13 cellular contexts compared by ENCODE assay signal in the genomic region with DNA sequence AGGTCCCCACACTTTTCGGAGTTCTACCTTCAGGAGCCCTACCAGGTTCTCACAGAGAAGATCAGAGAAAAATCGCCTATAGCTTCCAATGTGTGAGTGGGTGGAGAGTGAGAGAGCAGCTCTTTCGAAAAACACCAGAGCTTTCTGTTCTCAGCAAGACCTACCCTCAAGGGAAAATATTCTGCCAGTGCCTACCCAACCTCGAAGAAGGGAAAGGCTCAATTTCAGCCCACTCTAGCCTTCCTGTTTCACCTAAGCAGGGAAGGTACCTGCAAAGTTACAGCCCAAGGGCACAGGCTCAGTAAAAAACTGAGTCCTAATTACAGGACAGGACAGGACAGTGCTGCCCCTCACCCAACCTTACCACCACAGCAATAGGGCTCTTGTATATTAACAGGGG.
DNase-seq lines count a peak whose midpoint lies in the region; ATAC-seq lines count a peak whose summit lies in the region.
"Had no signal": no experiment of that assay in that cellular context is flagged by ENCODE, and none has a peak within 500 bp of the region (broad histone marks: within the 10 kb centered on the region; RNA-seq: fewer than 3 reads in every experiment).

No MANE protein-coding gene starts in this region.

- CTCF ChIA-PET in activated CD8-positive, alpha-beta T cell treated with anti-CD3 and anti-CD28 coated beads, Interleukin-2, amount 10 ng/mL, durations not matched to agents 7 days and 5 days (lab: Charles Lee), result no interaction called here

- no peak overlapping the region for H3K27ac Mint-ChIP-seq in stimulated activated naive B cell treated with anti-CD40 and anti-IgM and Interleukin-4, amounts not matched to agents 10 μg/mL and 1 μg/mL and 100 μg/mL, for 72 hours
- H3K27ac Mint-ChIP-seq in activated CD8-positive, alpha-beta T cell treated with anti-CD3 and anti-CD28 coated beads, Interleukin-2, amount 10 ng/mL, durations not matched to agents 7 days and 5 days, result no peak overlapping the region
- H3K27ac Mint-ChIP-seq: CD8-positive, alpha-beta memory T cell; dendritic cell treated with granulocyte-macrophage colony-stimulating factor and Interleukin-4, amounts not matched to agents 40 ng/mL and 50 ng/mL, for 4 days; HFFc6 had no signal

- no peaks in the 10 kb centered on the region for H3K9me3 Mint-ChIP-seq in stimulated activated naive B cell treated with anti-CD40 and anti-IgM and Interleukin-4, amounts not matched to agents 10 μg/mL and 1 μg/mL and 100 μg/mL, for 72 hours
- no peaks in the 10 kb centered on the region for H3K9me3 Mint-ChIP-seq in activated CD8-positive, alpha-beta T cell treated with anti-CD3 and anti-CD28 coated beads, Interleukin-2, amount 10 ng/mL, durations not matched to agents 7 days and 5 days (ENCODE audit: insufficient read depth)
- H3K9me3 Mint-ChIP-seq: dendritic cell treated with granulocyte-macrophage colony-stimulating factor and Interleukin-4, amounts not matched to agents 40 ng/mL and 50 ng/mL, for 4 days; HFFc6 had no signal

- H3K36me3 Mint-ChIP-seq in stimulated activated naive B cell treated with anti-CD40 and anti-IgM and Interleukin-4, amounts not matched to agents 10 μg/mL and 1 μg/mL and 100 μg/mL, for 72 hours, result no peaks in the 10 kb centered on the region
- H3K36me3 Mint-ChIP-seq in activated CD8-positive, alpha-beta T cell treated with anti-CD3 and anti-CD28 coated beads, Interleukin-2, amount 10 ng/mL, durations not matched to agents 7 days and 5 days (ENCODE audit: low read depth), result no peaks in the 10 kb centered on the region
- H3K36me3 Mint-ChIP-seq: CD8-positive, alpha-beta memory T cell had no signal

- peak; percentile 73 for ATAC-seq in GM19324 (IDR thresholded peaks at IDR 0.05; ENCODE audit: low FRiP score, unreplicated experiment)
- ATAC-seq in GM21825 (IDR thresholded peaks at IDR 0.05; ENCODE audit: unreplicated experiment), result peak; percentile 95
- peak; percentile 65 for ATAC-seq in HG03135 (IDR thresholded peaks at IDR 0.05; ENCODE audit: unreplicated experiment)
- peak; percentile 92 to 95 for ATAC-seq in stimulated activated naive B cell treated with anti-CD40 and anti-IgM and Interleukin-4, amounts not matched to agents 10 μg/mL and 1 μg/mL and 100 μg/mL, for 72 hours (replicated peaks)
- no peak for ATAC-seq in activated CD8-positive, alpha-beta T cell treated with anti-CD3 and anti-CD28 coated beads, Interleukin-2, amount 10 ng/mL, durations not matched to agents 7 days and 5 days

- POLR2A ChIA-PET in activated CD8-positive, alpha-beta T cell treated with anti-CD3 and anti-CD28 coated beads, Interleukin-2, amount 10 ng/mL, durations not matched to agents 7 days and 5 days (lab: Charles Lee), result no interaction called here

- H3K4me1 Mint-ChIP-seq in stimulated activated naive B cell treated with anti-CD40 and anti-IgM and Interleukin-4, amounts not matched to agents 10 μg/mL and 1 μg/mL and 100 μg/mL, for 72 hours, result peaks cover 12 to 16% of the 10 kb centered on the region in 2 donors
- no peaks in the 10 kb centered on the region for H3K4me1 Mint-ChIP-seq in activated CD8-positive, alpha-beta T cell treated with anti-CD3 and anti-CD28 coated beads, Interleukin-2, amount 10 ng/mL, durations not matched to agents 7 days and 5 days (ENCODE audit: low read depth)
- H3K4me1 Mint-ChIP-seq: CD8-positive, alpha-beta memory T cell had no signal

- H3K27me3 Mint-ChIP-seq in stimulated activated naive B cell treated with anti-CD40 and anti-IgM and Interleukin-4, amounts not matched to agents 10 μg/mL and 1 μg/mL and 100 μg/mL, for 72 hours, result peaks cover 7 to 13% of the 10 kb centered on the region in 2 donors
- no peaks in the 10 kb centered on the region for H3K27me3 Mint-ChIP-seq in activated CD8-positive, alpha-beta T cell treated with anti-CD3 and anti-CD28 coated beads, Interleukin-2, amount 10 ng/mL, durations not matched to agents 7 days and 5 days (ENCODE audit: low read depth)
- H3K27me3 Mint-ChIP-seq: CD8-positive, alpha-beta memory T cell; dendritic cell treated with granulocyte-macrophage colony-stimulating factor and Interleukin-4, amounts not matched to agents 40 ng/mL and 50 ng/mL, for 4 days had no signal

- no peak overlapping the region for H3K4me3 Mint-ChIP-seq in stimulated activated naive B cell treated with anti-CD40 and anti-IgM and Interleukin-4, amounts not matched to agents 10 μg/mL and 1 μg/mL and 100 μg/mL, for 72 hours
- H3K4me3 Mint-ChIP-seq in activated CD8-positive, alpha-beta T cell treated with anti-CD3 and anti-CD28 coated beads, Interleukin-2, amount 10 ng/mL, durations not matched to agents 7 days and 5 days, result no peak overlapping the region
- H3K4me3 Mint-ChIP-seq: CD8-positive, alpha-beta memory T cell; dendritic cell treated with granulocyte-macrophage colony-stimulating factor and Interleukin-4, amounts not matched to agents 40 ng/mL and 50 ng/mL, for 4 days; HFFc6 had no signal

- peak; percentile 33 for DNase-seq in stimulated activated naive B cell treated with anti-CD40 and anti-IgM and Interleukin-4, amounts not matched to agents 10 μg/mL and 1 μg/mL and 100 μg/mL, for 72 hours
- no peak for DNase-seq in GM19238 (ENCODE audit: insufficient read length, low spot score)
- DNase-seq in activated CD8-positive, alpha-beta T cell treated with anti-CD3 and anti-CD28 coated beads, Interleukin-2, amount 10 ng/mL, durations not matched to agents 7 days and 5 days, result no peak
- no peak for DNase-seq in NCI-H524 (lab: John Stamatoyannopoulos, UW)
- DNase-seq: amniotic stem cell; CD8-positive, alpha-beta memory T cell; HFFc6; Peyer's patch; T1000 had no signal
